ENCODE assay signal across 8 cellular contexts in the genomic region with DNA sequence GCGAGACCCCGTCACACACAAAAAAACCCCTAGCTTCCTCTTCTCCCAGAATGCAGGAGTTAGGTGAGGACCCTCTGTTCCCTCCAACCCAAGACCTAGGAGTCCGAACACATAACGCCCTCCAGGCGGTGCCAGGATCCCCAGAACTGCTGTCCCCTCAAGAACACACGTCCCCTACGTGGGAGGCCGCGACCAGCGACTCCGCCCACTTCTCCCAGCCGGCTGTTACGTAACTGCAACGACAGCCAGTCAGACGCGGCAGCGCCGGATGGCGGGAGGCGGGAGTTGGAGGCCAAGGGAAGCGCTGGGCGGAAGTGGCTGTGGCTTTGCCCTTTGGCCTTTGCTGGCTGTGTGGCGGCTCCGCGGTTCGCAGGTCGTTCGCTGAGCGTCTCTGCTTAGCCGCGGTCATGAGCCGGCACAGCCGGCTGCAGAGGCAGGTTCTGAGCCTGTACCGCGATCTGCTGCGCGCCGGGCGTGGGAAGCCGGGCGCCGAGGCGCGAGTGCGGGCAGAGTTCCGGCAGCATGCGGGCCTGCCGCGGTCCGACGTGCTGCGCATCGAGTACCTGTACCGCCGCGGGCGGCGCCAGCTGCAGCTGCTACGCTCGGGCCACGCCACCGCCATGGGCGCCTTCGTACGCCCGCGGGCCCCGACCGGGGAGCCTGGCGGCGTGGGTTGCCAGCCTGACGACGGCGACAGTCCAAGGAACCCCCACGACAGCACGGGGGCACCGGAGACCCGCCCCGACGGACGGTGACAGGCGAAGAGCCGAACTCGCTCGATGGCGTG. TPM values are rescaled to one million over a fixed set of nuclear protein-coding genes. Genes with fewer than 3 reads are reported as not detected.
DNase-seq lines count a peak whose midpoint lies in the region; ATAC-seq and TF ChIP-seq lines count a peak whose summit lies in the region.

A gene with protein sequence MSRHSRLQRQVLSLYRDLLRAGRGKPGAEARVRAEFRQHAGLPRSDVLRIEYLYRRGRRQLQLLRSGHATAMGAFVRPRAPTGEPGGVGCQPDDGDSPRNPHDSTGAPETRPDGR (plus strand): TSS at position 321 of the 787 bp plus-strand sequence. CDS start 87 bp downstream, at position 408.

- H3K27ac ChIP-seq in KMS-11: peak within 1 kb of the TSS; percentile 35
- peak within 1 kb of the TSS; percentile 76 to 86 (median 86) for H3K27ac ChIP-seq in Peyer's patch
- H3K27ac ChIP-seq in esophagus squamous epithelium: peak within 1 kb of the TSS; percentile 83 to 92 (median 86)

- H3K4me3 ChIP-seq in KMS-11 (IDR thresholded peaks at IDR 0.05; ENCODE audit: insufficient read depth, low read depth, low read length): no peak within 1 kb of the TSS
- peak within 1 kb of the TSS; percentile 69 to 93 (median 84) for H3K4me3 ChIP-seq in Peyer's patch
- peak within 1 kb of the TSS; percentile 71 to 94 (median 86) for H3K4me3 ChIP-seq in esophagus squamous epithelium

- intact Hi-C loops in esophagus squamous epithelium (cut with DNase I): no loop called here

- no peaks in the 10 kb centered on the region for H3K9me3 Mint-ChIP-seq in naive B cell
- H3K9me3 Mint-ChIP-seq in stimulated activated memory B cell treated with anti-CD40 and anti-IgM and Interleukin-4, amounts not matched to agents 10 μg/mL and 1 μg/mL and 100 μg/mL, for 72 hours: no peaks in the 10 kb centered on the region

- H3K4me3 Mint-ChIP-seq in naive B cell: peak within 1 kb of the TSS; percentile 88 to 98 (median 96)
- H3K4me3 Mint-ChIP-seq in stimulated activated memory B cell treated with anti-CD40 and anti-IgM and Interleukin-4, amounts not matched to agents 10 μg/mL and 1 μg/mL and 100 μg/mL, for 72 hours: peak within 1 kb of the TSS; percentile 98

- WGBS in esophagus squamous epithelium, 2 donors: 0 to 1% methylated on average over 2 to 11 of the region's 86 CpGs

- H3K4me1 ChIP-seq in KMS-11 (ENCODE audit: low read depth, poor library complexity, severe bottlenecking) (peaks cover 8% of the 10 kb centered on the region), Peyer's patch (peaks cover 0 to 31% (median 10%) of the 10 kb centered on the region in 4 donors), esophagus squamous epithelium (peaks cover 12 to 57% (median 34%) of the 10 kb centered on the region in 3 donors)

- ATAC-seq in GM21723 (IDR thresholded peaks at IDR 0.05; ENCODE audit: unreplicated experiment) (peak; percentile 73), naive B cell (ENCODE audit: low read depth in 2 of 2) (peak; percentile 90 to 91)
- ATAC-seq in stimulated activated memory B cell treated with anti-CD40 and anti-IgM and Interleukin-4, amounts not matched to agents 10 μg/mL and 1 μg/mL and 100 μg/mL, for 72 hours: peak; percentile 96

- peak within 1 kb of the TSS; percentile 93 to 98 (median 96) for H3K27ac Mint-ChIP-seq in naive B cell
- H3K27ac Mint-ChIP-seq in stimulated activated memory B cell treated with anti-CD40 and anti-IgM and Interleukin-4, amounts not matched to agents 10 μg/mL and 1 μg/mL and 100 μg/mL, for 72 hours: peak within 1 kb of the TSS; percentile 90

- H3K79me2 ChIP-seq in KMS-11 (ENCODE audit: insufficient read depth, low read depth): peaks cover 19% of the 10 kb centered on the region

- no peak for TF ChIP-seq CTCF in KMS-11 (conservative IDR thresholded peaks at IDR 0.05; ENCODE audit: low read depth, low read length)
- TF ChIP-seq CTCF in Peyer's patch (IDR thresholded peaks at IDR 0.05): peak in 2 of 6 experiments; percentile 5 to 19
- no peak for TF ChIP-seq CTCF in esophagus squamous epithelium (IDR thresholded peaks at IDR 0.05)

- peak within 1 kb of the TSS; percentile 57 for H3K9ac ChIP-seq in KMS-11

- peak within 1 kb of the TSS; percentile 85 for H3K4me2 ChIP-seq in KMS-11

- DNase-seq in DMS79 (lab: John Stamatoyannopoulos, UW): peak; percentile 86
- peak; percentile 97 to 98 (median 98) for DNase-seq in Peyer's patch
- DNase-seq in activated T-helper 1 cell treated with Interleukin-2 at 50 U/mL for 16 hours (ENCODE audit: low read depth): peak; percentile 85
- DNase-seq in esophagus squamous epithelium (lab: John Stamatoyannopoulos, UW): peak; percentile 79
- DNase-seq in naive B cell: peak; percentile 89

- H3K27me3 ChIP-seq in KMS-11 (ENCODE audit: insufficient read depth, low read depth): no peaks in the 10 kb centered on the region
- no peaks in the 10 kb centered on the region for H3K27me3 ChIP-seq in Peyer's patch
- H3K27me3 ChIP-seq in esophagus squamous epithelium: no peaks in the 10 kb centered on the region

- peaks cover 0 to 4% of the 10 kb centered on the region in 2 donors for H3K36me3 Mint-ChIP-seq in naive B cell
- no peaks in the 10 kb centered on the region for H3K36me3 Mint-ChIP-seq in stimulated activated memory B cell treated with anti-CD40 and anti-IgM and Interleukin-4, amounts not matched to agents 10 μg/mL and 1 μg/mL and 100 μg/mL, for 72 hours

- H3K27me3 Mint-ChIP-seq in naive B cell: no peaks in the 10 kb centered on the region
- H3K27me3 Mint-ChIP-seq in stimulated activated memory B cell treated with anti-CD40 and anti-IgM and Interleukin-4, amounts not matched to agents 10 μg/mL and 1 μg/mL and 100 μg/mL, for 72 hours: no peaks in the 10 kb centered on the region

- peaks cover 29 to 41% (median 39%) of the 10 kb centered on the region in 3 donors for H3K4me1 Mint-ChIP-seq in naive B cell
- H3K4me1 Mint-ChIP-seq in stimulated activated memory B cell treated with anti-CD40 and anti-IgM and Interleukin-4, amounts not matched to agents 10 μg/mL and 1 μg/mL and 100 μg/mL, for 72 hours: peaks cover 49% of the 10 kb centered on the region

- no peaks in the 10 kb centered on the region for H4K20me1 ChIP-seq in KMS-11 (ENCODE audit: insufficient read depth)

- TF ChIP-seq POLR2A in Peyer's patch (IDR thresholded peaks at IDR 0.05) (peak; percentile 84), esophagus squamous epithelium (IDR thresholded peaks at IDR 0.05) (peak in 2 of 4 donors; percentile 59 to 76)

- peak within 1 kb of the TSS; percentile 86 for H2AFZ ChIP-seq in KMS-11 (ENCODE audit: low read depth)

- H3K36me3 ChIP-seq in KMS-11 (ENCODE audit: insufficient read depth) (no peaks in the 10 kb centered on the region), Peyer's patch (peaks cover 0 to 16% (median 0%) of the 10 kb centered on the region in 3 donors), esophagus squamous epithelium (peaks cover 0 to 27% (median 0%) of the 10 kb centered on the region in 3 donors)

- H3K9me3 ChIP-seq in Peyer's patch (no peaks in the 10 kb centered on the region), esophagus squamous epithelium (no peaks in the 10 kb centered on the region)

RNA-seq across cellular contexts. Expression of the gene that starts here (rescaled TPM):
- 10 to 100 TPM; 15.7 to 48.0 (median 39.1) TPM for total RNA-seq in Peyer's patch
- total RNA-seq in esophagus squamous epithelium: 10 to 100 TPM; 17.6 to 40.1 (median 29.6) TPM
- 10 to 100 TPM; 30.0 to 58.0 (median 48.8) TPM for polyA plus RNA-seq in naive B cell (ENCODE audit: low read depth in 6 of 6)

Comparison
In these comparisons a context has a peak if more than half of its experiments do, and no peak if none do; other contexts are left out.
1. H3K27ac ChIP-seq: peak in every context shown above with its lines; median percentile 86 in esophagus squamous epithelium; 86 in Peyer's patch; 35 in KMS-11.